13 cellular contexts compared by ENCODE assay signal in the genomic region with DNA sequence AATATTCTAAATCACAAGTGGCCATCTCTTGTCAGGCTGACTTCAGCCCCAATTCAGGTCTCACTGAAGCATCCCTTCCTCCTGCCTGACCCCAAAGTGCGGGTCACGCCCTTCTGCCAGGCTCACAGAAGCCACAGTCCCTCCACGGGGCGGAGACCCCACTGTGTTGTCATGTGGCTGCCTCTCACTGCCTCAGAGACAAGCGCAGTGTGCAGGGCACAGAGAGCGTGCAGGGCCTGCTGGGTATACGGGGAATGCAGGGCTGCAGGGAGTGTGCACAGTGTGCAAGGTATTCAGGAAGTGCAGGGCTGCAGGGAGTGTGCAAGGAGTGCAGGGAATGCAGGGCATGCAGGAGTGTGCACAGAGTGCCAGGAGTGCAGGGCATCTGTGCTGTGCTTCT. TPM values are rescaled to one million over a fixed set of nuclear protein-coding genes. Genes with fewer than 3 reads are reported as not detected.
DNase-seq lines count a peak whose midpoint lies in the region; ATAC-seq and TF ChIP-seq lines count a peak whose summit lies in the region.
"Had no signal": no experiment of that assay in that cellular context is flagged by ENCODE, and none has a peak within 500 bp of the region (broad histone marks: within the 10 kb centered on the region; RNA-seq: fewer than 3 reads in every experiment).

No MANE protein-coding gene starts in this region.

- peak overlapping the region; percentile 8 for H3K27ac Mint-ChIP-seq in activated naive CD4-positive, alpha-beta T cell treated with anti-CD3 and anti-CD28 coated beads, Interleukin-2, amount 50 U/mL, for 24 hours
- peak overlapping the region; percentile 89 for H3K27ac Mint-ChIP-seq in stimulated activated memory B cell treated with anti-CD40 and anti-IgM and Interleukin-4, amounts not matched to agents 10 μg/mL and 1 μg/mL and 100 μg/mL, for 72 hours

- peaks cover 18% of the 10 kb centered on the region for H3K4me1 ChIP-seq in OCI-LY7 (ENCODE audit: insufficient read depth, low read length, poor library complexity, severe bottlenecking)
- H3K4me1 ChIP-seq: uterus had no signal

- no peak overlapping the region for H3K4me3 Mint-ChIP-seq in activated naive CD4-positive, alpha-beta T cell treated with anti-CD3 and anti-CD28 coated beads, Interleukin-2, amount 50 U/mL, for 24 hours
- no peak overlapping the region for H3K4me3 Mint-ChIP-seq in stimulated activated memory B cell treated with anti-CD40 and anti-IgM and Interleukin-4, amounts not matched to agents 10 μg/mL and 1 μg/mL and 100 μg/mL, for 72 hours

- H3K36me3 Mint-ChIP-seq in activated naive CD4-positive, alpha-beta T cell treated with anti-CD3 and anti-CD28 coated beads, Interleukin-2, amount 50 U/mL, for 24 hours = no peaks in the 10 kb centered on the region
- H3K36me3 Mint-ChIP-seq in stimulated activated memory B cell treated with anti-CD40 and anti-IgM and Interleukin-4, amounts not matched to agents 10 μg/mL and 1 μg/mL and 100 μg/mL, for 72 hours = peaks cover 18% of the 10 kb centered on the region

- no peaks in the 10 kb centered on the region for H3K36me3 ChIP-seq in OCI-LY7 (ENCODE audit: insufficient read depth, low read length)
- H3K36me3 ChIP-seq: uterus had no signal

- no peak for DNase-seq in activated naive CD4-positive, alpha-beta T cell treated with anti-CD3 and anti-CD28 coated beads, Interleukin-2, amount 50 U/mL, for 16 hours
- DNase-seq in OCI-LY7 (ENCODE audit: low spot score) (no peak), left lobe of liver (ENCODE audit: low spot score) (no peak), EL (no peak), NAMALWA (ENCODE audit: low spot score) (no peak)
- DNase-seq: NCI-H1092, NCI-H2227 treated with DMSO at 0.1 percent for 48 hours, uterus had no signal

- H3K9me2 ChIP-seq in OCI-LY7 (ENCODE audit: insufficient read depth, low read length) = no peaks in the 10 kb centered on the region

- CTCF ChIA-PET in OCI-LY7 (lab: Charles Lee; ENCODE audit: unreplicated experiment) = no interaction called here

- no peaks in the 10 kb centered on the region for H3K9me3 Mint-ChIP-seq in activated naive CD4-positive, alpha-beta T cell treated with anti-CD3 and anti-CD28 coated beads, Interleukin-2, amount 50 U/mL, for 24 hours
- no peaks in the 10 kb centered on the region for H3K9me3 Mint-ChIP-seq in stimulated activated memory B cell treated with anti-CD40 and anti-IgM and Interleukin-4, amounts not matched to agents 10 μg/mL and 1 μg/mL and 100 μg/mL, for 72 hours

- ATAC-seq in left lobe of liver = peak; percentile 30
- no peak for ATAC-seq in stimulated activated memory B cell treated with anti-CD40 and anti-IgM and Interleukin-4, amounts not matched to agents 10 μg/mL and 1 μg/mL and 100 μg/mL, for 72 hours
- no peak for ATAC-seq in GM18907 (IDR thresholded peaks at IDR 0.05; ENCODE audit: unreplicated experiment)
- ATAC-seq: SK-N-SH treated with all-trans-retinoic acid at 6 μM for 48 hours had no signal

- H3K9me3 ChIP-seq in OCI-LY7 (ENCODE audit: low read length) = no peaks in the 10 kb centered on the region
- H3K9me3 ChIP-seq: A549, uterus had no signal

- H3K79me2 ChIP-seq in OCI-LY7 (ENCODE audit: insufficient read depth, low read depth, low read length) = no peaks in the 10 kb centered on the region

- no peak overlapping the region for H3K4me2 ChIP-seq in OCI-LY7 (ENCODE audit: low read length)
- H3K4me2 ChIP-seq: A549 had no signal

- TF ChIP-seq CTCF in OCI-LY7 (conservative IDR thresholded peaks at IDR 0.05; ENCODE audit: low read length) = no peak

- peaks cover 11% of the 10 kb centered on the region for H3K4me1 Mint-ChIP-seq in activated naive CD4-positive, alpha-beta T cell treated with anti-CD3 and anti-CD28 coated beads, Interleukin-2, amount 50 U/mL, for 24 hours
- peaks cover 36% of the 10 kb centered on the region for H3K4me1 Mint-ChIP-seq in stimulated activated memory B cell treated with anti-CD40 and anti-IgM and Interleukin-4, amounts not matched to agents 10 μg/mL and 1 μg/mL and 100 μg/mL, for 72 hours

- H3K4me3 ChIP-seq in OCI-LY7 (ENCODE audit: low read depth, low read length, poor library complexity, severe bottlenecking) = no peak overlapping the region
- H3K4me3 ChIP-seq: A549, uterus had no signal

- no peak overlapping the region for H3K27ac ChIP-seq in OCI-LY7 (ENCODE audit: low read depth, low read length, poor library complexity, severe bottlenecking)
- H3K27ac ChIP-seq: uterus had no signal

- no peaks in the 10 kb centered on the region for H4K20me1 ChIP-seq in OCI-LY7 (ENCODE audit: insufficient read depth, low read length)

- H2AFZ ChIP-seq in OCI-LY7 (ENCODE audit: low read length) = peak overlapping the region; percentile 84; the same call in 1 of the 2 replicates

- intact Hi-C loops in OCI-LY7 (cut with micrococcal nuclease; ENCODE audit: unreplicated experiment) = loop anchor here (2.0 kb wide), 1 partner anchor 32 kb away; the partner anchor contains the start of gene B3GNT7

- H3K27me3 Mint-ChIP-seq in activated naive CD4-positive, alpha-beta T cell treated with anti-CD3 and anti-CD28 coated beads, Interleukin-2, amount 50 U/mL, for 24 hours = no peaks in the 10 kb centered on the region
- no peaks in the 10 kb centered on the region for H3K27me3 Mint-ChIP-seq in stimulated activated memory B cell treated with anti-CD40 and anti-IgM and Interleukin-4, amounts not matched to agents 10 μg/mL and 1 μg/mL and 100 μg/mL, for 72 hours

- BruUV-seq in OCI-LY7 (replicated peaks; lab: Mats Ljungman, UMichigan) = no TSS peak

- POLR2A ChIA-PET in OCI-LY7 (lab: Charles Lee) = interaction anchor here (0.7 to 2.2 kb wide), 3 partner anchors 23 to 1009 kb away, joined by 3 to 8 read pairs (median 4); no protein-coding TSS in a partner anchor

RNA-seq across cellular contexts. Expression of gene B3GNT7, which starts 32.7 kb away (rescaled TPM):
- total RNA-seq in OCI-LY7 (2014; rRNA removed; shearing (Covaris generic)) = 4.5 and 7.8 TPM in 2 replicates
- total RNA-seq in OCI-LY7 (2022) (7.4 and 8.7 TPM in 2 replicates), left lobe of liver (1.6 TPM)
